In the genomic region with DNA sequence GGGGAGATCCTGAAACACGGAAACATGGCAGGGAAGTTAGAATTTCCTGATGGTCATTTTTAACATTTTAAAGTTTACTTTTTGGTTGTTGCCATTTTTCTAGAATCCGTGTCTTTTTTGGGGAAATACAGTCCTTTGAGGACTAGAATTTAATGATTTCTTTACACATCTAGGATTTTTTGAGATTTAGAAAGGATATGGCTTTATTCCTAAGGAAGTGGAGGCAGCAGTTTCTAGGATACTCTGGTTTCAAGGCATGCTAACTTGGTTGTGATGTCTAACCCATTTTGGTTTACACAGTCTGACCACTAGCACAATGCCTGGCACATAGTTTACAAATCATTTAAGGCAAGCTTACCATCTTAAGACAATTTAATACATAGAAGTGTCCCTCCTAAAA, we compare ENCODE assay signal across 8 cellular contexts. TPM values are rescaled to one million over a fixed set of nuclear protein-coding genes. Genes with fewer than 3 reads are reported as not detected.
DNase-seq lines count a peak whose midpoint lies in the region; ATAC-seq, FAIRE-seq and TF ChIP-seq lines count a peak whose summit lies in the region.

No MANE protein-coding gene starts in this region.

- 0 out of 2 replicates have a peak overlapping the region, but pooled peaks have one; percentile 3 for H3K23ac ChIP-seq in IMR-90 (ENCODE audit: low read depth, low read length)

- no peak overlapping the region for H4K91ac ChIP-seq in IMR-90 (ENCODE audit: insufficient read depth, low read depth, low read length)

- no CpG with 5 or more reads among the region's 2 CpGs for WGBS in IMR-90 (ENCODE audit: extremely low coverage in 2 of 2, insufficient read length in 1 of 2), 2 experiments

- H3K4me3 ChIP-seq in ACC112 (ENCODE audit: low read depth, low read length) (peak overlapping the region; percentile 93), IMR-90 (ENCODE audit: insufficient read depth, low read depth, low read length) (peak overlapping the region; percentile 88; the same call in 1 of the 2 replicates), bronchial epithelial cell (ENCODE audit: low read depth, low read length) (peak overlapping the region; percentile 91), mucosa of stomach (ENCODE audit: low read length) (no peak overlapping the region)

- H3K9ac ChIP-seq in IMR-90 (ENCODE audit: low read depth, low read length) = peak overlapping the region; percentile 20
- H3K9ac ChIP-seq in mucosa of stomach (ENCODE audit: low read length) = peak overlapping the region; percentile 3

- no peak for TF ChIP-seq POLR2A in IMR-90 (IDR thresholded peaks at IDR 0.05; ENCODE audit: low read depth, low read length)

- peaks cover 74% of the 10 kb centered on the region for H3K79me2 ChIP-seq in ACC112 (ENCODE audit: control insufficient read depth, insufficient read depth, low read length, unreplicated experiment)

- H2BK20ac ChIP-seq in IMR-90 (ENCODE audit: low read depth, low read length) = no peak overlapping the region

- H3K27me3 ChIP-seq in ACC112 (ENCODE audit: insufficient read depth, low read length) (no peaks in the 10 kb centered on the region), IMR-90 (ENCODE audit: control insufficient read depth, insufficient read depth, low read length) (no peaks in the 10 kb centered on the region), bronchial epithelial cell (ENCODE audit: control insufficient read depth, insufficient read depth, low read length) (no peaks in the 10 kb centered on the region), mucosa of stomach (ENCODE audit: control insufficient read depth, insufficient read depth, low read length) (no peaks in the 10 kb centered on the region)

- CTCF ChIA-PET in IMR-90 (lab: Yijun Ruan, JAX) = no interaction called here

- FAIRE-seq in bronchial epithelial cell (lab: Jason Lieb, UNC) = no peak

- intact Hi-C loops in IMR-90 (cut with micrococcal nuclease) = loop anchor here (5.0 kb wide), 2 partner anchors 500 to 705 kb away; no protein-coding TSS in a partner anchor

- peaks cover 35% of the 10 kb centered on the region for H3K4me1 ChIP-seq in ACC112 (ENCODE audit: control insufficient read depth, insufficient read depth, low read length, unreplicated experiment)
- H3K4me1 ChIP-seq in IMR-90 (ENCODE audit: control insufficient read depth, insufficient read depth, low read length) = peaks cover 5% of the 10 kb centered on the region
- peaks cover 32% of the 10 kb centered on the region for H3K4me1 ChIP-seq in mucosa of stomach (ENCODE audit: control insufficient read depth, insufficient read depth, low read length)

- TF ChIP-seq RAD21 in IMR-90 (IDR thresholded peaks at IDR 0.05; ENCODE audit: low read length) = no peak

- no peaks in the 10 kb centered on the region for H3K9me3 ChIP-seq in IMR-90 (ENCODE audit: control insufficient read depth, insufficient read depth, low read length)
- H3K9me3 ChIP-seq in mucosa of stomach (ENCODE audit: control insufficient read depth, low read length) = no peaks in the 10 kb centered on the region

- peak overlapping the region; percentile 71; the same call in 1 of the 2 replicates for H3K56ac ChIP-seq in IMR-90 (ENCODE audit: extremely low read depth, insufficient read depth, low read length)

- H2AFZ ChIP-seq in ACC112 (ENCODE audit: low read length, unreplicated experiment) (no peak overlapping the region), IMR-90 (replicated peaks; ENCODE audit: low read length, poor library complexity) (no peak overlapping the region)

- H3K9me1 ChIP-seq in IMR-90 (ENCODE audit: insufficient read depth, low read length) = 0 out of 2 replicates have a peak, but pooled peaks cover 13% of the 10 kb centered on the region

- no peak overlapping the region for H2BK120ac ChIP-seq in IMR-90 (ENCODE audit: low read depth, low read length)

- H3K79me1 ChIP-seq in IMR-90 (ENCODE audit: low read depth in 1 of 2, low read length in 2 of 2) = peaks cover 11 to 46% of the 10 kb centered on the region in 2 experiments

- TF ChIP-seq CTCF in IMR-90 (conservative IDR thresholded peaks at IDR 0.05; ENCODE audit: low read depth, low read length) (no peak), bronchial epithelial cell (IDR thresholded peaks at IDR 0.05; ENCODE audit: insufficient read depth, low read length, severe bottlenecking) (no peak)

- ATAC-seq in IMR-90 (ENCODE audit: low read depth) = no peak

- H3K18ac ChIP-seq in IMR-90 (ENCODE audit: low read depth, low read length) = no peak overlapping the region

- BruUV-seq in IMR-90 (replicated peaks; lab: Mats Ljungman, UMichigan) = no TSS peak

- H3K4me2 ChIP-seq in IMR-90 (ENCODE audit: low read depth, low read length) = peak overlapping the region; percentile 96

- POLR2A ChIA-PET in IMR-90 (lab: Charles Lee; ENCODE audit: unreplicated experiment) = no interaction called here

- H3K36me3 ChIP-seq in ACC112 (ENCODE audit: insufficient read depth, low read length) (0 out of 2 replicates have a peak, but pooled peaks cover 2% of the 10 kb centered on the region), IMR-90 (ENCODE audit: control insufficient read depth, insufficient read depth, low read length) (peaks cover 2% of the 10 kb centered on the region; the same call in 1 of the 2 replicates), bronchial epithelial cell (ENCODE audit: control insufficient read depth, insufficient read depth, low read length) (peaks cover 1% of the 10 kb centered on the region), mucosa of stomach (ENCODE audit: control insufficient read depth, insufficient read depth, low read length) (no peaks in the 10 kb centered on the region)

- H3K27ac ChIP-seq in ACC112 (ENCODE audit: low read depth, low read length) (peak overlapping the region; percentile 61), IMR-90 (ENCODE audit: insufficient read depth, low read length) (no peak overlapping the region)

- in situ Hi-C loops in IMR-90 (cut with MboI; ENCODE audit: low sequenced_read_pairs) = no loop called here

- no peak overlapping the region for H4K8ac ChIP-seq in IMR-90 (ENCODE audit: low read depth in 2 of 2, low read length in 2 of 2)

- no peak overlapping the region for H2BK15ac ChIP-seq in IMR-90 (ENCODE audit: low read depth, low read length)

- dilution Hi-C loops in IMR-90 (cut with HindIII; ENCODE audit: low sequenced_read_pairs, unreplicated experiment) = no loop called here

- DNase-seq in IMR-90 (no peak), bronchial epithelial cell (ENCODE audit: low read depth) (no peak), SIG-M5 (lab: John Stamatoyannopoulos, UW) (no peak), NCI-H774 (lab: John Stamatoyannopoulos, UW) (no peak), GM03348 (ENCODE audit: low spot score) (no peak)
- DNase-seq in stimulated activated CD8-positive, alpha-beta memory T cell treated with anti-CD3 and anti-CD28 coated beads, Interleukin-4, amount 100 ng/mL, for 48 hours = no peak

- no peak overlapping the region for H3K4ac ChIP-seq in IMR-90 (ENCODE audit: low read depth, low read length)

- no peak overlapping the region for H4K5ac ChIP-seq in IMR-90 (ENCODE audit: low read depth, low read length)

- peak overlapping the region; percentile 44; the same call in 1 of the 2 replicates for H3K14ac ChIP-seq in IMR-90 (replicated peaks; ENCODE audit: low read depth, low read length)

- H4K20me1 ChIP-seq in IMR-90 (ENCODE audit: insufficient read depth, low read length) = peaks cover 55% of the 10 kb centered on the region

- H2BK5ac ChIP-seq in IMR-90 (ENCODE audit: low read depth, low read length, poor library complexity, severe bottlenecking) = no peak overlapping the region

- H2AK5ac ChIP-seq in IMR-90 (ENCODE audit: low read depth, low read length) = no peak overlapping the region

- H2AK9ac ChIP-seq in IMR-90 (replicated peaks; ENCODE audit: low read depth, low read length, poor library complexity) = no peak overlapping the region

TF ChIP-seq in IMR-90, 13 proteins besides CTCF, POLR2A, EP300 and RAD21 (continues in another document):
- TF ChIP-seq RFX5 (IDR thresholded peaks at IDR 0.05; ENCODE audit: low read depth, low read length) (no peak), RCOR1 (IDR thresholded peaks at IDR 0.05; ENCODE audit: insufficient replicate concordance, low read length) (no peak), FOS (IDR thresholded peaks at IDR 0.05; ENCODE audit: low read depth, low read length) (no peak), MXI1 (IDR thresholded peaks at IDR 0.05; ENCODE audit: borderline replicate concordance, low read depth, low read length) (no peak), CEBPB (IDR thresholded peaks at IDR 0.05; ENCODE audit: low read depth, low read length) (no peak), SMC3 (IDR thresholded peaks at IDR 0.05; ENCODE audit: low read depth, low read length) (no peak), CHD1 (IDR thresholded peaks at IDR 0.05; ENCODE audit: low read depth, low read length) (no peak), NFE2L2 (IDR thresholded peaks at IDR 0.05; ENCODE audit: low read depth, low read length) (no peak)
- TF ChIP-seq, protein P1, sequence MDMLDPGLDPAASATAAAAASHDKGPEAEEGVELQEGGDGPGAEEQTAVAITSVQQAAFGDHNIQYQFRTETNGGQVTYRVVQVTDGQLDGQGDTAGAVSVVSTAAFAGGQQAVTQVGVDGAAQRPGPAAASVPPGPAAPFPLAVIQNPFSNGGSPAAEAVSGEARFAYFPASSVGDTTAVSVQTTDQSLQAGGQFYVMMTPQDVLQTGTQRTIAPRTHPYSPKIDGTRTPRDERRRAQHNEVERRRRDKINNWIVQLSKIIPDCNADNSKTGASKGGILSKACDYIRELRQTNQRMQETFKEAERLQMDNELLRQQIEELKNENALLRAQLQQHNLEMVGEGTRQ (IDR thresholded peaks at IDR 0.05; ENCODE audit: low read depth, low read length) = no peak
- TF ChIP-seq, protein P2, sequence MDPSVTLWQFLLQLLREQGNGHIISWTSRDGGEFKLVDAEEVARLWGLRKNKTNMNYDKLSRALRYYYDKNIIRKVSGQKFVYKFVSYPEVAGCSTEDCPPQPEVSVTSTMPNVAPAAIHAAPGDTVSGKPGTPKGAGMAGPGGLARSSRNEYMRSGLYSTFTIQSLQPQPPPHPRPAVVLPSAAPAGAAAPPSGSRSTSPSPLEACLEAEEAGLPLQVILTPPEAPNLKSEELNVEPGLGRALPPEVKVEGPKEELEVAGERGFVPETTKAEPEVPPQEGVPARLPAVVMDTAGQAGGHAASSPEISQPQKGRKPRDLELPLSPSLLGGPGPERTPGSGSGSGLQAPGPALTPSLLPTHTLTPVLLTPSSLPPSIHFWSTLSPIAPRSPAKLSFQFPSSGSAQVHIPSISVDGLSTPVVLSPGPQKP (IDR thresholded peaks at IDR 0.05; ENCODE audit: borderline replicate concordance, low read depth, low read length) = no peak

RNA-seq across cellular contexts. Expression of a gene that starts 1.1 kb away (rescaled TPM):
- total RNA-seq in IMR-90 (2012; rRNA removed) (11.7 and 11.8 TPM in 2 replicates), bronchial epithelial cell (5.4 and 9.2 TPM in 2 replicates)
- 17.7 and 17.8 TPM in 2 replicates for polyA plus RNA-seq in IMR-90 (2012; rRNA removed)
- polyA plus RNA-seq in IMR-90 (2012; cell fraction: cytosol; rRNA removed) = 4.3 and 9.6 TPM in 2 replicates
- polyA plus RNA-seq in IMR-90 (2012; cell fraction: nucleus; rRNA removed; ENCODE audit: low replicate concordance) = 5.6 and 10.9 TPM in 2 replicates

RNA-seq across cellular contexts. Expression of a gene that starts 59.5 kb away (rescaled TPM):
- 24.6 and 32.8 TPM in 2 replicates for total RNA-seq in IMR-90 (2012; rRNA removed)
- polyA plus RNA-seq in IMR-90 (2012; rRNA removed) = 10.6 and 13.1 TPM in 2 replicates
- 2.7 and 4.7 TPM in 2 replicates for polyA plus RNA-seq in IMR-90 (2012; cell fraction: cytosol; rRNA removed)
- 1.6 and 11.1 TPM in 2 replicates for polyA plus RNA-seq in IMR-90 (2012; cell fraction: nucleus; rRNA removed; ENCODE audit: low replicate concordance)
- total RNA-seq in bronchial epithelial cell = 25.0 and 51.6 TPM in 2 replicates
